ENCODE assay signal across 9 cellular contexts in genomic region chr2:218294430-218294999, GRCh38. TPM values are rescaled to one million over a fixed set of nuclear protein-coding genes. Genes with fewer than 3 reads are reported as not detected.
DNase-seq lines count a peak whose midpoint lies in the region; ATAC-seq and TF ChIP-seq lines count a peak whose summit lies in the region.
"Had no signal": no experiment of that assay in that cellular context is flagged by ENCODE, and none has a peak within 500 bp of the region (broad histone marks: within the 10 kb centered on the region; RNA-seq: fewer than 3 reads in every experiment).

No MANE protein-coding gene starts in this region.

- no peak overlapping the region for H2BK120ac ChIP-seq in mesenchymal stem cell (ENCODE audit: low read depth, low read length)

- H3K14ac ChIP-seq in mesenchymal stem cell (ENCODE audit: low read length in 2 of 2) = no peak overlapping the region

- ATAC-seq in left cardiac atrium = no peak
- ATAC-seq in aorta (ENCODE audit: low FRiP score) = no peak
- no peak for ATAC-seq in GM21529 (IDR thresholded peaks at IDR 0.05; ENCODE audit: unreplicated experiment)
- ATAC-seq: left lobe of liver had no signal

- no peak overlapping the region for H2AFZ ChIP-seq in mesenchymal stem cell (ENCODE audit: low read depth, low read length)

- no peak overlapping the region for H3K4ac ChIP-seq in mesenchymal stem cell (ENCODE audit: low read depth in 1 of 2, low read length in 2 of 2)

- intact Hi-C loops in left ventricle myocardium inferior (cut with micrococcal nuclease) (loop anchor here (10.0 kb wide), 1 partner anchor 100 kb away; the partner anchor contains the start of gene CTDSP1), left cardiac atrium (cut with DNase I) (loop anchor here in 1 of 2 donors (10.0 kb wide), 1 partner anchor 100 kb away; the partner anchor contains the start of gene CTDSP1), aorta (cut with DNase I) (no loop called here)

- peak overlapping the region; percentile 4 for H3K27ac ChIP-seq in left ventricle myocardium inferior (replicated peaks)
- no peak overlapping the region for H3K27ac ChIP-seq in mesenchymal stem cell (ENCODE audit: low read length, poor library complexity, severe bottlenecking)
- peak overlapping the region; percentile 21 to 89 for H3K27ac ChIP-seq in aorta (ENCODE audit: low read depth in 1 of 2, low read length in 2 of 2)

- peaks cover 10% of the 10 kb centered on the region for H3K79me1 ChIP-seq in mesenchymal stem cell (replicated peaks; ENCODE audit: low read length, poor library complexity, severe bottlenecking)

- no peak overlapping the region for H4K91ac ChIP-seq in mesenchymal stem cell (ENCODE audit: low read length)

- TF ChIP-seq CTCF in left ventricle myocardium inferior (IDR thresholded peaks at IDR 0.05; ENCODE audit: borderline replicate concordance) = no peak

- no peak overlapping the region for H2BK5ac ChIP-seq in mesenchymal stem cell (ENCODE audit: low read depth, low read length, poor library complexity, severe bottlenecking)

- H3K4me3 ChIP-seq in left ventricle myocardium inferior = no peak overlapping the region
- H3K4me3 ChIP-seq in mesenchymal stem cell (ENCODE audit: insufficient read depth in 1 of 2, low read depth in 1 of 2, low read length in 2 of 2) = no peak overlapping the region
- no peak overlapping the region for H3K4me3 ChIP-seq in aorta (ENCODE audit: low read length in 2 of 2)

- H3K18ac ChIP-seq in mesenchymal stem cell (ENCODE audit: low read depth in 1 of 2, low read length in 2 of 2) = no peak overlapping the region

- H3K9ac ChIP-seq in mesenchymal stem cell (ENCODE audit: low read length) = no peak overlapping the region

- no peak overlapping the region for H4K8ac ChIP-seq in mesenchymal stem cell (ENCODE audit: low read length)

- H2BK15ac ChIP-seq in mesenchymal stem cell (ENCODE audit: low read depth, poor library complexity, severe bottlenecking) = peak overlapping the region; percentile 60

- H3K36me3 ChIP-seq in left ventricle myocardium inferior = no peaks in the 10 kb centered on the region
- H3K36me3 ChIP-seq in mesenchymal stem cell (ENCODE audit: control insufficient read depth in 1 of 2, insufficient read depth in 2 of 2, low read depth in 1 of 2, low read length in 2 of 2) = no peaks in the 10 kb centered on the region
- H3K36me3 ChIP-seq in aorta (ENCODE audit: control insufficient read depth in 1 of 2, insufficient read depth in 2 of 2, low read length in 1 of 2) = no peaks in the 10 kb centered on the region

- DNase-seq in left ventricle myocardium inferior (no peak), left cardiac atrium (no peak), mesenchymal stem cell (no peak), aorta (no peak), NCI-H2081 treated with DMSO at 0.1 percent for 48 hours (lab: John Stamatoyannopoulos, UW) (no peak)
- DNase-seq: activated CD4-positive, alpha-beta T cell treated with anti-CD3 and anti-CD28 coated beads for 1 hour; NCI-H146 had no signal

- H3K9me3 ChIP-seq in left ventricle myocardium inferior (replicated peaks) (no peaks in the 10 kb centered on the region), mesenchymal stem cell (ENCODE audit: control insufficient read depth, low read length) (no peaks in the 10 kb centered on the region), aorta (ENCODE audit: control insufficient read depth, low read length) (no peaks in the 10 kb centered on the region)

- H3K27me3 ChIP-seq in left ventricle myocardium inferior (ENCODE audit: low read depth) (no peaks in the 10 kb centered on the region), mesenchymal stem cell (ENCODE audit: control insufficient read depth in 1 of 2, insufficient read depth in 1 of 2, low read length in 2 of 2) (no peaks in the 10 kb centered on the region), aorta (ENCODE audit: control insufficient read depth in 1 of 2, insufficient read depth in 2 of 2, low read length in 1 of 2) (no peaks in the 10 kb centered on the region)

- no peak overlapping the region for H3K4me2 ChIP-seq in mesenchymal stem cell (ENCODE audit: low read length, poor library complexity, severe bottlenecking)

- H2BK12ac ChIP-seq in mesenchymal stem cell (ENCODE audit: low read length in 2 of 2) = no peak overlapping the region

- H3K4me1 ChIP-seq in left ventricle myocardium inferior = peaks cover 51% of the 10 kb centered on the region
- peaks cover 24% of the 10 kb centered on the region for H3K4me1 ChIP-seq in mesenchymal stem cell (ENCODE audit: control insufficient read depth, insufficient read depth, low read depth, low read length)
- H3K4me1 ChIP-seq in aorta (ENCODE audit: control insufficient read depth in 1 of 2, insufficient read depth in 2 of 2, low read length in 2 of 2) = peaks cover 0 to 3% of the 10 kb centered on the region in 2 donors

- H3K23ac ChIP-seq in mesenchymal stem cell (ENCODE audit: low read length in 2 of 2) = no peak overlapping the region

- WGBS in mesenchymal stem cell = 94% methylated on average over 5 of the region's 5 CpGs
- 78 to 81% methylated on average over 5 of the region's 5 CpGs for WGBS in aorta, 2 donors

- no peak overlapping the region for H2AK5ac ChIP-seq in mesenchymal stem cell (ENCODE audit: low read length, severe bottlenecking)

RNA-seq across cellular contexts. Expression of gene TMBIM1, which starts 2.2 kb away (rescaled TPM):
- total RNA-seq in left ventricle myocardium inferior = 111 TPM
- total RNA-seq in left cardiac atrium = 100 to 1,000 TPM; 156 to 166 TPM
- polyA plus RNA-seq in mesenchymal stem cell (2013, experiment 1 of 2) = 178 TPM
- polyA plus RNA-seq in mesenchymal stem cell (2013, experiment 2 of 2) = 177 TPM
- total RNA-seq in aorta = 100 to 1,000 TPM; 264 to 294 TPM
- polyA plus RNA-seq in aorta = 100 to 1,000 TPM; 100 to 159 TPM

RNA-seq across cellular contexts. Expression of gene PNKD, which starts 24.2 kb away (rescaled TPM):
- 75.4 TPM for total RNA-seq in left ventricle myocardium inferior
- 10 to 100 TPM; 62.4 to 68.5 TPM for total RNA-seq in left cardiac atrium
- 87.9 TPM for polyA plus RNA-seq in mesenchymal stem cell (2013, experiment 1 of 2)
- 88.5 TPM for polyA plus RNA-seq in mesenchymal stem cell (2013, experiment 2 of 2)
- 10 to 100 TPM; 26.9 to 40.2 TPM for total RNA-seq in aorta
- 100 to 1,000 TPM in 1 of 2 donors, 10 to 100 TPM in 1; 91.2 to 108 TPM for polyA plus RNA-seq in aorta

RNA-seq across cellular contexts. Expression of gene AAMP, which starts 24.6 kb away (rescaled TPM):
- 50.5 TPM for total RNA-seq in left ventricle myocardium inferior
- total RNA-seq in left cardiac atrium = 10 to 100 TPM; 49.0 to 52.5 TPM
- polyA plus RNA-seq in mesenchymal stem cell (2013, experiment 1 of 2) = 44.9 TPM
- 43.4 TPM for polyA plus RNA-seq in mesenchymal stem cell (2013, experiment 2 of 2)
- total RNA-seq in aorta = 10 to 100 TPM; 50.8 to 54.7 TPM
- polyA plus RNA-seq in aorta = 10 to 100 TPM; 59.2 to 80.9 TPM

RNA-seq across cellular contexts. Expression of gene GPBAR1, which starts 33.7 kb away (rescaled TPM):
- 1.5 TPM for total RNA-seq in left ventricle myocardium inferior
- total RNA-seq in left cardiac atrium = 1 to 10 TPM; 5.7 to 6.6 TPM
- 5.1 TPM for polyA plus RNA-seq in mesenchymal stem cell (2013, experiment 1 of 2)
- polyA plus RNA-seq in mesenchymal stem cell (2013, experiment 2 of 2) = 5.5 TPM
- total RNA-seq in aorta = 1 to 10 TPM; 1.6 to 3.7 TPM
- 1 to 10 TPM in 1 of 2 donors, under 1 TPM in 1; 0.46 to 3.1 TPM for polyA plus RNA-seq in aorta
